Comparison of ENCODE assay signal across 37 cellular contexts in genomic region chr15:29534378-29534777, GRCh38.
DNase-seq lines count a peak whose midpoint lies in the region; ATAC-seq, FAIRE-seq and TF ChIP-seq lines count a peak whose summit lies in the region.
"Had no signal": no experiment of that assay in that cellular context is flagged by ENCODE, and none has a peak within 500 bp of the region (broad histone marks: within the 10 kb centered on the region; RNA-seq: fewer than 3 reads in every experiment).

No MANE protein-coding gene starts in this region.

- intact Hi-C loops in left cardiac atrium (cut with DNase I) (no loop called here), Right ventricle myocardium inferior (cut with DNase I) (no loop called here), left lung (cut with DNase I) (no loop called here), posterior vena cava (cut with DNase I) (no loop called here)

- H3K27ac Mint-ChIP-seq in astrocyte (ENCODE audit: unreplicated experiment) = peak overlapping the region; percentile 47
- H3K27ac Mint-ChIP-seq in activated CD4-positive, alpha-beta memory T cell treated with anti-CD3 and anti-CD28 coated beads, Interleukin-2, amount 10 ng/mL, durations not matched to agents 7 days and 5 days = no peak overlapping the region
- H3K27ac Mint-ChIP-seq: activated naive CD4-positive, alpha-beta T cell treated with anti-CD3 and anti-CD28 coated beads for 36 hours; activated T-helper 1 cell treated with anti-CD3 and anti-CD28 coated beads, Interleukin-12 subunit alpha, Interleukin-12 subunit beta, Interleukin-2, Interleukin-4 antibody, amounts not matched to agents 30 ng/mL and 10 ng/mL and 1 ng/mL, durations not matched to agents 14 hours and 24 hours and 36 hours; CD4-positive, CD25-positive, alpha-beta regulatory T cell; memory B cell; neural progenitor cell; stimulated activated naive B cell treated with anti-CD40 and anti-IgM and Interleukin-4, amounts not matched to agents 10 μg/mL and 1 μg/mL and 100 μg/mL, for 72 hours; T-helper 1 cell treated with Interleukin-12 subunit alpha and Interleukin-12 subunit beta and Interleukin-4 antibody, amounts not matched to agents 30 μg/mL and 1 μg/mL, for 36 hours; type B pancreatic cell had no signal

- H3K9me3 Mint-ChIP-seq in astrocyte (ENCODE audit: unreplicated experiment) = no peaks in the 10 kb centered on the region
- no peaks in the 10 kb centered on the region for H3K9me3 Mint-ChIP-seq in activated CD4-positive, alpha-beta memory T cell treated with anti-CD3 and anti-CD28 coated beads, Interleukin-2, amount 10 ng/mL, durations not matched to agents 7 days and 5 days
- H3K9me3 Mint-ChIP-seq: activated naive CD4-positive, alpha-beta T cell treated with anti-CD3 and anti-CD28 coated beads for 36 hours; activated T-helper 1 cell treated with anti-CD3 and anti-CD28 coated beads, Interleukin-12 subunit alpha, Interleukin-12 subunit beta, Interleukin-2, Interleukin-4 antibody, amounts not matched to agents 30 ng/mL and 10 ng/mL and 1 ng/mL, durations not matched to agents 14 hours and 24 hours and 36 hours; stimulated activated naive B cell treated with anti-CD40 and anti-IgM and Interleukin-4, amounts not matched to agents 10 μg/mL and 1 μg/mL and 100 μg/mL, for 72 hours; T-helper 1 cell treated with Interleukin-12 subunit alpha and Interleukin-12 subunit beta and Interleukin-4 antibody, amounts not matched to agents 30 μg/mL and 1 μg/mL, for 36 hours; type B pancreatic cell had no signal

- no peaks in the 10 kb centered on the region for H3K36me3 Mint-ChIP-seq in astrocyte (ENCODE audit: low read depth, unreplicated experiment)
- H3K36me3 Mint-ChIP-seq in activated CD4-positive, alpha-beta memory T cell treated with anti-CD3 and anti-CD28 coated beads, Interleukin-2, amount 10 ng/mL, durations not matched to agents 7 days and 5 days (ENCODE audit: low read depth) = no peaks in the 10 kb centered on the region
- H3K36me3 Mint-ChIP-seq: CD4-positive, CD25-positive, alpha-beta regulatory T cell; memory B cell; neural progenitor cell; stimulated activated naive B cell treated with anti-CD40 and anti-IgM and Interleukin-4, amounts not matched to agents 10 μg/mL and 1 μg/mL and 100 μg/mL, for 72 hours; type B pancreatic cell had no signal

- POLR2A ChIA-PET in activated CD4-positive, alpha-beta memory T cell treated with anti-CD3 and anti-CD28 coated beads, Interleukin-2, amount 10 ng/mL, durations not matched to agents 7 days and 5 days (lab: Charles Lee) = no interaction called here

- peaks cover 15% of the 10 kb centered on the region for H3K4me1 Mint-ChIP-seq in astrocyte (ENCODE audit: low read depth, unreplicated experiment)
- no peaks in the 10 kb centered on the region for H3K4me1 Mint-ChIP-seq in activated CD4-positive, alpha-beta memory T cell treated with anti-CD3 and anti-CD28 coated beads, Interleukin-2, amount 10 ng/mL, durations not matched to agents 7 days and 5 days
- H3K4me1 Mint-ChIP-seq: CD4-positive, CD25-positive, alpha-beta regulatory T cell; memory B cell; stimulated activated naive B cell treated with anti-CD40 and anti-IgM and Interleukin-4, amounts not matched to agents 10 μg/mL and 1 μg/mL and 100 μg/mL, for 72 hours had no signal

- FAIRE-seq in astrocyte (lab: Jason Lieb, UNC) = no peak
- FAIRE-seq: D721Med, endometrium, frontal cortex had no signal

- no peaks in the 10 kb centered on the region for H3K79me2 ChIP-seq in astrocyte (ENCODE audit: insufficient read depth, low read length)

- H3K27ac ChIP-seq in astrocyte (ENCODE audit: low read depth, low read length) (no peak overlapping the region), left lung (no peak overlapping the region)
- H3K27ac ChIP-seq: 22Rv1, adrenal gland, dorsolateral prefrontal cortex, esophagus squamous epithelium, neural progenitor cell, psoas muscle, SK-N-MC had no signal

- no peaks in the 10 kb centered on the region for H3K27me3 ChIP-seq in astrocyte (ENCODE audit: insufficient read depth, low read length)
- H3K27me3 ChIP-seq in left lung = no peaks in the 10 kb centered on the region
- H3K27me3 ChIP-seq: adrenal gland, dorsolateral prefrontal cortex, esophagus squamous epithelium, neural progenitor cell had no signal

- H3K9ac ChIP-seq in astrocyte (ENCODE audit: low read length) = no peak overlapping the region
- H3K9ac ChIP-seq: neural progenitor cell had no signal

- CTCF ChIA-PET in activated CD4-positive, alpha-beta memory T cell treated with anti-CD3 and anti-CD28 coated beads, Interleukin-2, amount 10 ng/mL, durations not matched to agents 7 days and 5 days (lab: Charles Lee) = no interaction called here

- H4K20me1 ChIP-seq in astrocyte (ENCODE audit: insufficient read depth, low read length) = no peaks in the 10 kb centered on the region

- H3K27me3 Mint-ChIP-seq in astrocyte (ENCODE audit: low read depth, unreplicated experiment) = no peaks in the 10 kb centered on the region
- H3K27me3 Mint-ChIP-seq in activated CD4-positive, alpha-beta memory T cell treated with anti-CD3 and anti-CD28 coated beads, Interleukin-2, amount 10 ng/mL, durations not matched to agents 7 days and 5 days = peaks cover 2% of the 10 kb centered on the region
- H3K27me3 Mint-ChIP-seq: CD4-positive, CD25-positive, alpha-beta regulatory T cell; stimulated activated naive B cell treated with anti-CD40 and anti-IgM and Interleukin-4, amounts not matched to agents 10 μg/mL and 1 μg/mL and 100 μg/mL, for 72 hours had no signal

- H3K4me2 ChIP-seq in astrocyte (ENCODE audit: low read length) = no peak overlapping the region
- H3K4me2 ChIP-seq: neural progenitor cell had no signal

- no peaks in the 10 kb centered on the region for H3K9me3 ChIP-seq in astrocyte (ENCODE audit: insufficient read depth, low read depth, low read length)
- no peaks in the 10 kb centered on the region for H3K9me3 ChIP-seq in left lung
- H3K9me3 ChIP-seq: adrenal gland, esophagus squamous epithelium, psoas muscle had no signal

- ATAC-seq in left cardiac atrium (peak; percentile 25 to 62), Right ventricle myocardium inferior (no peak), left lung (peak; percentile 29)
- ATAC-seq: left lobe of liver; PC-3; psoas muscle; stimulated activated naive B cell treated with anti-CD40 and anti-IgM and Interleukin-4, amounts not matched to agents 10 μg/mL and 1 μg/mL and 100 μg/mL, for 72 hours had no signal

- no peak overlapping the region for H2AFZ ChIP-seq in astrocyte (ENCODE audit: low read depth, low read length)
- H2AFZ ChIP-seq: neural progenitor cell had no signal

- no peaks in the 10 kb centered on the region for H3K4me1 ChIP-seq in astrocyte (ENCODE audit: insufficient read depth, low read length)
- no peaks in the 10 kb centered on the region for H3K4me1 ChIP-seq in left lung
- H3K4me1 ChIP-seq: adrenal gland, esophagus squamous epithelium, neural progenitor cell, psoas muscle had no signal

- H3K4me3 ChIP-seq in astrocyte (ENCODE audit: insufficient read depth, low read depth, low read length) = no peak overlapping the region
- H3K4me3 ChIP-seq in left lung = no peak overlapping the region
- H3K4me3 ChIP-seq: adrenal gland, dorsolateral prefrontal cortex, esophagus squamous epithelium, neural progenitor cell, psoas muscle, SK-N-MC had no signal

- H3K36me3 ChIP-seq in astrocyte (ENCODE audit: insufficient read depth, low read length) = no peaks in the 10 kb centered on the region
- H3K36me3 ChIP-seq in left lung = no peaks in the 10 kb centered on the region
- H3K36me3 ChIP-seq: adrenal gland, esophagus squamous epithelium, neural progenitor cell had no signal

- DNase-seq in left cardiac atrium (no peak), Right ventricle myocardium inferior (ENCODE audit: missing footprints) (no peak), astrocyte (ENCODE audit: low read depth) (peak; percentile 10), left lung (no peak), islet precursor cell (no peak), NCI-H187 (lab: John Stamatoyannopoulos, UW) (no peak), posterior vena cava (ENCODE audit: low spot score) (no peak)
- no peak for DNase-seq in activated CD4-positive, alpha-beta memory T cell treated with anti-CD3 and anti-CD28 coated beads, Interleukin-2, amount 10 ng/mL, durations not matched to agents 7 days and 5 days
- DNase-seq: activated CD4-positive, alpha-beta T cell treated with anti-CD3 and anti-CD28 coated beads, Interleukin-2, amount 50 U/mL, for 48 hours; activated CD4-positive, CD25-positive, alpha-beta regulatory T cell treated with anti-CD3 and anti-CD28 coated beads, Interleukin-2, amount 50 U/mL, for 72 hours; activated CD8-positive, alpha-beta memory T cell treated with anti-CD3 and anti-CD28 coated beads, Interleukin-2, amount 50 U/mL, for 48 hours; activated naive CD4-positive, alpha-beta T cell treated with anti-CD3 and anti-CD28 coated beads for 36 hours; adrenal gland; AML-193; CD4-positive, CD25-positive, alpha-beta regulatory T cell; dorsolateral prefrontal cortex; esophagus squamous epithelium; HCEC 1CT; Karpas-422; MV-4-11; NCI-H1436; NCI-H345; NCI-H69; PC-3; psoas muscle; stimulated activated naive B cell treated with anti-CD40 and anti-IgM and Interleukin-4, amounts not matched to agents 10 μg/mL and 1 μg/mL and 100 μg/mL, for 72 hours had no signal

- TF ChIP-seq CTCF in astrocyte (IDR thresholded peaks at IDR 0.05; ENCODE audit: insufficient read depth, low read depth, low read length) (no peak), left lung (IDR thresholded peaks at IDR 0.05) (no peak)

- no peak overlapping the region for H3K4me3 Mint-ChIP-seq in astrocyte (ENCODE audit: unreplicated experiment)
- H3K4me3 Mint-ChIP-seq in activated CD4-positive, alpha-beta memory T cell treated with anti-CD3 and anti-CD28 coated beads, Interleukin-2, amount 10 ng/mL, durations not matched to agents 7 days and 5 days = no peak overlapping the region
- H3K4me3 Mint-ChIP-seq: activated naive CD4-positive, alpha-beta T cell treated with anti-CD3 and anti-CD28 coated beads for 36 hours; activated T-helper 1 cell treated with anti-CD3 and anti-CD28 coated beads, Interleukin-12 subunit alpha, Interleukin-12 subunit beta, Interleukin-2, Interleukin-4 antibody, amounts not matched to agents 30 ng/mL and 10 ng/mL and 1 ng/mL, durations not matched to agents 14 hours and 24 hours and 36 hours; CD4-positive, CD25-positive, alpha-beta regulatory T cell; memory B cell; neural progenitor cell; stimulated activated naive B cell treated with anti-CD40 and anti-IgM and Interleukin-4, amounts not matched to agents 10 μg/mL and 1 μg/mL and 100 μg/mL, for 72 hours; T-helper 1 cell treated with Interleukin-12 subunit alpha and Interleukin-12 subunit beta and Interleukin-4 antibody, amounts not matched to agents 30 μg/mL and 1 μg/mL, for 36 hours; type B pancreatic cell had no signal
